ENCODE assay signal across 8 cellular contexts in the genomic region with DNA sequence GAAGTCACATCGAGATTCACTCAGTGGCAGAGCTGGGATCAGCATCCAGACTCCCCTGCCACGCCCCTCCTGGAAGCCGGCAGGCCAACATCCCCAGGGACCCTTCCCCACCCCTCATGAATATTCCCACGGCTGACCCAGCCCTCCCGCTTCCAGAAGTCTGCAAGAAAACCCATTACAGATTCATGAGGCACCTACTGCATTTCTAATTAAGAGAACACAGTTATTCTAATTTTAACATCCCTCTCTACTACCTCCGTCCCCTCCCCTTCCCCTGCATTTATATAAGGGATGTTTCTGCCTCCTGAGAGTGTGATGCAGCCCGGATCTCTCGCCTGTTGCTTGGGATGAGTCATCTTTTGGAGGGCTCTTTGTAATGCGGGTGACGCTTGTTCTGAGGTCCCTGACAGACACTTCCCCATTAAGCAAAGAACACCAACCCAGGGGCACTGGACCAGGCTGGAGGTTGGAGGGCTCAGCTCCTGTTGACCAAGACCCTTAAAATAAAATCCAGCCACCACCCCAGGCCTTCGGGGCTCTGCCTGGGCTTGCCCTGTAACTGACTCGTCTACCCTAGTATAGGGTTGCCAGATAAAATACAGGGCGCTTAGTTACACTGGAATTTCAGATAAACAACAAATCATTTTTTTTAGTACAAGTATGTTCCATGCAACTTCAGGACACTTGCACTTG.
A peak's percentile ranks its signal among the peaks of the same experiment; 100 is the strongest.
DNase-seq lines count a peak whose midpoint lies in the region; ATAC-seq, FAIRE-seq and TF ChIP-seq lines count a peak whose summit lies in the region.

No MANE protein-coding gene starts in this region.

- no peak for TF ChIP-seq EP300 in SK-N-SH (IDR thresholded peaks at IDR 0.05; ENCODE audit: borderline replicate concordance in 1 of 2, low read depth in 1 of 2, low read length in 1 of 2)

- H3K4me2 ChIP-seq in SK-N-SH: peak overlapping the region; percentile 47; the same call in 1 of the 2 replicates

- H3K9ac ChIP-seq in SK-N-SH: no peak overlapping the region

- H3K36me3 ChIP-seq in SK-N-SH (replicated peaks in 1 of 2; ENCODE audit: control insufficient read depth in 1 of 2, insufficient read depth in 2 of 2, low read length in 1 of 2) (no peaks in the 10 kb centered on the region), iPS DF 6.9 (ENCODE audit: control insufficient read depth, insufficient read depth, low read length) (no peaks in the 10 kb centered on the region)
- H3K36me3 ChIP-seq in CD8-positive, alpha-beta memory T cell (ENCODE audit: insufficient read depth, low read length): no peaks in the 10 kb centered on the region

- TF ChIP-seq CTCF in SK-N-SH (IDR thresholded peaks at IDR 0.05): no peak

- H3K9me2 ChIP-seq in SK-N-SH: no peaks in the 10 kb centered on the region

- H3K36me3 Mint-ChIP-seq in CD8-positive, alpha-beta memory T cell: no peaks in the 10 kb centered on the region

- peak; percentile 90 for DNase-seq in ELF-1 (ENCODE audit: low read depth, low spot score)
- DNase-seq in SK-N-SH: no peak
- DNase-seq in iPS DF 6.9 (ENCODE audit: low read depth, low spot score): peak; percentile 79
- DNase-seq in CD8-positive, alpha-beta memory T cell: no peak
- DNase-seq in T-helper 1 cell: no peak
- no peak for DNase-seq in GM19239 (ENCODE audit: insufficient read length, low spot score)
- DNase-seq in stimulated activated naive CD4-positive, alpha-beta T cell treated with Interleukin-2 at 50 U/mL for 16 hours (lab: John Stamatoyannopoulos, UW): no peak

- WGBS in SK-N-SH (ENCODE audit: low lambda C conversion rate): 53% methylated on average over 13 of the region's 13 CpGs
- WGBS in iPS DF 6.9 (ENCODE audit: insufficient coverage, insufficient read length): no CpG with 5 or more reads among the region's 13 CpGs

- H3K4me1 Mint-ChIP-seq in CD8-positive, alpha-beta memory T cell: peaks cover 0 to 5% (median 0%) of the 10 kb centered on the region in 3 donors

- no peaks in the 10 kb centered on the region for H3K27me3 ChIP-seq in SK-N-SH (ENCODE audit: insufficient read depth)
- no peaks in the 10 kb centered on the region for H3K27me3 ChIP-seq in iPS DF 6.9 (ENCODE audit: control insufficient read depth, insufficient read depth, low read length)
- H3K27me3 ChIP-seq in CD8-positive, alpha-beta memory T cell (ENCODE audit: insufficient read depth, low read length, poor library complexity, severe bottlenecking): no peaks in the 10 kb centered on the region

- H3K4me1 ChIP-seq in SK-N-SH (ENCODE audit: control insufficient read depth in 1 of 2, insufficient read depth in 2 of 2, low read depth in 1 of 2, low read length in 1 of 2): peaks cover 9 to 10% of the 10 kb centered on the region in 2 experiments; a peak in 1 of 4 replicates
- peaks cover 2% of the 10 kb centered on the region; the same call in 1 of the 2 replicates for H3K4me1 ChIP-seq in iPS DF 6.9 (ENCODE audit: control insufficient read depth, insufficient read depth, low read length)
- no peaks in the 10 kb centered on the region for H3K4me1 ChIP-seq in CD8-positive, alpha-beta memory T cell (ENCODE audit: insufficient read depth, low read length)

- H3F3A ChIP-seq in SK-N-SH (replicated peaks; ENCODE audit: insufficient read depth): no peaks in the 10 kb centered on the region

- no peaks in the 10 kb centered on the region for H3K79me2 ChIP-seq in SK-N-SH (ENCODE audit: insufficient read depth)

- no peak overlapping the region; the same call in 1 of the 2 replicates for H2AFZ ChIP-seq in SK-N-SH (ENCODE audit: low read depth)

- POLR2A ChIA-PET in SK-N-SH (lab: Yijun Ruan, JAX): no interaction called here
- POLR2A ChIA-PET in CD8-positive, alpha-beta memory T cell (lab: Charles Lee): no interaction called here

- TF ChIP-seq RAD21 in SK-N-SH (IDR thresholded peaks at IDR 0.05; ENCODE audit: low read length): no peak

- H3K9me3 ChIP-seq in SK-N-SH: no peaks in the 10 kb centered on the region
- no peaks in the 10 kb centered on the region for H3K9me3 ChIP-seq in iPS DF 6.9 (ENCODE audit: control insufficient read depth, insufficient read depth, low read length)
- no peaks in the 10 kb centered on the region for H3K9me3 ChIP-seq in CD8-positive, alpha-beta memory T cell (ENCODE audit: low read length)

- H3K4me3 ChIP-seq in SK-N-SH (ENCODE audit: low read depth in 2 of 2, low read length in 1 of 2) (no peak overlapping the region), iPS DF 6.9 (ENCODE audit: low read length) (no peak overlapping the region)
- H3K4me3 ChIP-seq in CD8-positive, alpha-beta memory T cell (ENCODE audit: low read length): no peak overlapping the region

- peak overlapping the region in 1 of 2 experiments; percentile 60; a peak in 2 of 4 replicates for H3K27ac ChIP-seq in SK-N-SH (ENCODE audit: low read depth in 2 of 2, low read length in 1 of 2)
- H3K27ac ChIP-seq in iPS DF 6.9 (ENCODE audit: low read length): no peak overlapping the region
- no peak overlapping the region for H3K27ac ChIP-seq in CD8-positive, alpha-beta memory T cell (ENCODE audit: low read depth, low read length)

- ATAC-seq in HG03175 (IDR thresholded peaks at IDR 0.05; ENCODE audit: unreplicated experiment): peak; percentile 52

- CTCF ChIA-PET in SK-N-SH (lab: Yijun Ruan, JAX): interaction anchor here (1.7 kb wide), 1 partner anchor 18 kb away, joined by 7 read pairs; no protein-coding TSS in a partner anchor
- CTCF ChIA-PET in CD8-positive, alpha-beta memory T cell (lab: Charles Lee): interaction anchor here (1.3 kb wide), 1 partner anchor 152 kb away, joined by 3 read pairs; no protein-coding TSS in a partner anchor

- no peak overlapping the region for H3K27ac Mint-ChIP-seq in CD8-positive, alpha-beta memory T cell

- H3K27me3 Mint-ChIP-seq in CD8-positive, alpha-beta memory T cell: peaks cover 22 to 26% of the 10 kb centered on the region in 2 donors

- FAIRE-seq in GM19239 (lab: Jason Lieb, UNC): no peak

- peaks cover 0 to under 1% (median 0%) of the 10 kb centered on the region in 5 donors for H3K9me3 Mint-ChIP-seq in CD8-positive, alpha-beta memory T cell

- no peak overlapping the region for H3K4me3 Mint-ChIP-seq in CD8-positive, alpha-beta memory T cell

- no peaks in the 10 kb centered on the region for H4K20me1 ChIP-seq in SK-N-SH (ENCODE audit: insufficient read depth)

TF ChIP-seq in SK-N-SH, 30 proteins besides CTCF, POLR2A, EP300 and RAD21:
- TF ChIP-seq JUND (IDR thresholded peaks at IDR 0.05) (peak; percentile 68), YY1 (IDR thresholded peaks at IDR 0.05; ENCODE audit: low read depth) (no peak), POLR2AphosphoS5 (IDR thresholded peaks at IDR 0.05; ENCODE audit: low read depth, low read length) (no peak), FOSL2 (IDR thresholded peaks at IDR 0.05; ENCODE audit: borderline replicate concordance, low read depth) (peak; percentile 77), TCF12 (IDR thresholded peaks at IDR 0.05) (0 out of 2 replicates have a peak, but pooled peaks have one; percentile 6), ZBTB33 (IDR thresholded peaks at IDR 0.05; ENCODE audit: borderline replicate concordance, low read depth) (no peak), TAF1 (IDR thresholded peaks at IDR 0.05; ENCODE audit: borderline replicate concordance, low read depth, low read length) (no peak), GATA2 (CRISPR knock-in tag; IDR thresholded peaks at IDR 0.05) (no peak), NFIC (IDR thresholded peaks at IDR 0.05; ENCODE audit: borderline replicate concordance) (no peak)
- TF ChIP-seq, protein P1, sequence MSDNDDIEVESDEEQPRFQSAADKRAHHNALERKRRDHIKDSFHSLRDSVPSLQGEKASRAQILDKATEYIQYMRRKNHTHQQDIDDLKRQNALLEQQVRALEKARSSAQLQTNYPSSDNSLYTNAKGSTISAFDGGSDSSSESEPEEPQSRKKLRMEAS (IDR thresholded peaks at IDR 0.05; ENCODE audit: low read depth): no peak
- TF ChIP-seq, protein P2, sequence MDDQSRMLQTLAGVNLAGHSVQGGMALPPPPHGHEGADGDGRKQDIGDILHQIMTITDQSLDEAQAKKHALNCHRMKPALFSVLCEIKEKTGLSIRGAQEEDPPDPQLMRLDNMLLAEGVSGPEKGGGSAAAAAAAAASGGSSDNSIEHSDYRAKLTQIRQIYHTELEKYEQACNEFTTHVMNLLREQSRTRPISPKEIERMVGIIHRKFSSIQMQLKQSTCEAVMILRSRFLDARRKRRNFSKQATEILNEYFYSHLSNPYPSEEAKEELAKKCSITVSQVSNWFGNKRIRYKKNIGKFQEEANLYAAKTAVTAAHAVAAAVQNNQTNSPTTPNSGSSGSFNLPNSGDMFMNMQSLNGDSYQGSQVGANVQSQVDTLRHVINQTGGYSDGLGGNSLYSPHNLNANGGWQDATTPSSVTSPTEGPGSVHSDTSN (IDR thresholded peaks at IDR 0.05): 0 out of 2 replicates have a peak, but pooled peaks have one; percentile 32

Comparison
In these comparisons a context has a peak if more than half of its experiments do, and no peak if none do; other contexts are left out.
1. DNase-seq: peak in ELF-1 (single experiment) and iPS DF 6.9 (single experiment); none in SK-N-SH (single experiment), CD8-positive, alpha-beta memory T cell (0 of 5), T-helper 1 cell (0 of 5), GM19239 (single experiment) and stimulated activated naive CD4-positive, alpha-beta T cell treated with Interleukin-2 at 50 U/mL for 16 hours (single experiment).